In genomic region chr11:68469122-68469521, GRCh38 we compare ENCODE assay signal across 13 cellular contexts. TPM values are rescaled to one million over a fixed set of nuclear protein-coding genes. Genes with fewer than 3 reads are reported as not detected.
A peak's percentile ranks its signal among the peaks of the same experiment; 100 is the strongest.
DNase-seq lines count a peak whose midpoint lies in the region; ATAC-seq and TF ChIP-seq lines count a peak whose summit lies in the region.
"Had no signal": no experiment of that assay in that cellular context is flagged by ENCODE, and none has a peak within 500 bp of the region (broad histone marks: within the 10 kb centered on the region; RNA-seq: fewer than 3 reads in every experiment).

No MANE protein-coding gene starts in this region.

- no peaks in the 10 kb centered on the region; the same call in 1 of the 2 replicates for H3K9me3 ChIP-seq in OCI-LY7 (ENCODE audit: low read length)
- no peaks in the 10 kb centered on the region for H3K9me3 ChIP-seq in gastroesophageal sphincter
- no peaks in the 10 kb centered on the region for H3K9me3 ChIP-seq in psoas muscle
- H3K9me3 ChIP-seq: adrenal gland, spleen had no signal

- H2AFZ ChIP-seq in OCI-LY7 (ENCODE audit: low read length): no peak overlapping the region

- H3K4me3 Mint-ChIP-seq in activated T-cell treated with anti-CD3 and anti-CD28 coated beads, Interleukin-2, amount 50 U/mL, for 24 hours: no peak overlapping the region
- H3K4me3 Mint-ChIP-seq in endothelial cell (ENCODE audit: unreplicated experiment): no peak overlapping the region

- H3K4me2 ChIP-seq in OCI-LY7 (ENCODE audit: low read length): peak overlapping the region; percentile 52

- TF ChIP-seq EP300 in gastroesophageal sphincter (IDR thresholded peaks at IDR 0.05): no peak

- no peak for DNase-seq in activated T-cell treated with anti-CD3 and anti-CD28 coated beads, Interleukin-2, amount 50 U/mL, for 24 hours
- DNase-seq in activated T-cell treated with anti-CD3 and anti-CD28 coated beads, Interleukin-2, amount 50 U/mL, for 48 hours: no peak
- DNase-seq in OCI-LY7 (ENCODE audit: low spot score) (no peak), psoas muscle (no peak), DMS53 treated with DMSO at 0.1 percent for 48 hours (lab: John Stamatoyannopoulos, UW; ENCODE audit: unreplicated experiment) (no peak), endothelial cell (ENCODE audit: low spot score) (no peak), NCI-H748 treated with DMSO at 0.1 percent for 48 hours (lab: John Stamatoyannopoulos, UW) (no peak)
- DNase-seq: GDM1, hypothalamus, NCI-H526, spleen had no signal

- H3K27me3 ChIP-seq in gastroesophageal sphincter (no peaks in the 10 kb centered on the region), psoas muscle (ENCODE audit: insufficient read depth in 3 of 3, low read length in 2 of 3) (no peaks in the 10 kb centered on the region)
- H3K27me3 ChIP-seq: adrenal gland, spleen had no signal

- peaks cover 42% of the 10 kb centered on the region for H4K20me1 ChIP-seq in OCI-LY7 (ENCODE audit: insufficient read depth, low read length)

- H3K4me3 ChIP-seq in OCI-LY7 (ENCODE audit: low read depth, low read length, poor library complexity, severe bottlenecking) (no peak overlapping the region), gastroesophageal sphincter (no peak overlapping the region), psoas muscle (peak overlapping the region; percentile 15)
- H3K4me3 ChIP-seq: adrenal gland had no signal

- H3K27ac Mint-ChIP-seq in activated T-cell treated with anti-CD3 and anti-CD28 coated beads, Interleukin-2, amount 50 U/mL, for 24 hours: peak overlapping the region; percentile 94
- H3K27ac Mint-ChIP-seq in endothelial cell (ENCODE audit: unreplicated experiment): no peak overlapping the region

- peaks cover 93% of the 10 kb centered on the region for H3K4me1 Mint-ChIP-seq in activated T-cell treated with anti-CD3 and anti-CD28 coated beads, Interleukin-2, amount 50 U/mL, for 24 hours (ENCODE audit: low read depth)
- H3K4me1 Mint-ChIP-seq in endothelial cell (ENCODE audit: unreplicated experiment): peaks cover 65% of the 10 kb centered on the region

- H3K9me2 ChIP-seq in OCI-LY7 (ENCODE audit: insufficient read depth, low read length): no peaks in the 10 kb centered on the region

- intact Hi-C loops in OCI-LY7 (cut with micrococcal nuclease; ENCODE audit: unreplicated experiment): no loop called here
- intact Hi-C loops in psoas muscle (cut with DNase I): loop anchor here (5.0 to 10.0 kb wide), 3 partner anchors 56 to 108 kb away; no protein-coding TSS in a partner anchor

- 8% methylated on average over 2 of the region's 2 CpGs; no CpG with 5 or more reads in 1 of the 2 donors for WGBS in gastroesophageal sphincter (ENCODE audit: low coverage in 1 of 2), 2 donors
- 22 to 43% (median 26%) methylated on average over 2 of the region's 2 CpGs for WGBS in psoas muscle, 3 donors

- peak; percentile 40 for ATAC-seq in gastroesophageal sphincter
- no peak for ATAC-seq in psoas muscle

- TF ChIP-seq POLR2A in gastroesophageal sphincter (IDR thresholded peaks at IDR 0.05): no peak

- H3K36me3 ChIP-seq in OCI-LY7 (ENCODE audit: insufficient read depth, low read length) (peaks cover 88% of the 10 kb centered on the region), gastroesophageal sphincter (peaks cover 0 to 8% of the 10 kb centered on the region in 2 donors), psoas muscle (ENCODE audit: insufficient read depth in 1 of 2, low read depth in 1 of 2) (peaks cover 0 to 3% of the 10 kb centered on the region in 2 donors)
- H3K36me3 ChIP-seq: adrenal gland had no signal

- BruUV-seq in OCI-LY7 (replicated peaks; lab: Mats Ljungman, UMichigan): no TSS peak

- CTCF ChIA-PET in OCI-LY7 (lab: Charles Lee; ENCODE audit: unreplicated experiment): no interaction called here

- H3K36me3 Mint-ChIP-seq in activated T-cell treated with anti-CD3 and anti-CD28 coated beads, Interleukin-2, amount 50 U/mL, for 24 hours (ENCODE audit: low read depth): peaks cover 77% of the 10 kb centered on the region
- H3K36me3 Mint-ChIP-seq in endothelial cell (ENCODE audit: low read depth, unreplicated experiment): peaks cover 32% of the 10 kb centered on the region

- no peaks in the 10 kb centered on the region for H3K27me3 Mint-ChIP-seq in activated T-cell treated with anti-CD3 and anti-CD28 coated beads, Interleukin-2, amount 50 U/mL, for 24 hours
- H3K27me3 Mint-ChIP-seq in endothelial cell (ENCODE audit: unreplicated experiment): peaks cover 5% of the 10 kb centered on the region

- H3K27ac ChIP-seq in OCI-LY7 (ENCODE audit: low read depth, low read length, poor library complexity, severe bottlenecking) (no peak overlapping the region), gastroesophageal sphincter (peak overlapping the region in 1 of 4 donors; percentile 12), psoas muscle (peak overlapping the region; percentile 19)

- no peaks in the 10 kb centered on the region for H3K9me3 Mint-ChIP-seq in activated T-cell treated with anti-CD3 and anti-CD28 coated beads, Interleukin-2, amount 50 U/mL, for 24 hours
- H3K9me3 Mint-ChIP-seq in endothelial cell (ENCODE audit: unreplicated experiment): no peaks in the 10 kb centered on the region

- POLR2A ChIA-PET in OCI-LY7 (lab: Charles Lee): interaction anchor here (0.7 to 1.3 kb wide), 3 partner anchors 28 to 191 kb away, joined by 3 to 6 read pairs (median 3); no protein-coding TSS in a partner anchor

- peaks cover 100% of the 10 kb centered on the region for H3K79me2 ChIP-seq in OCI-LY7 (ENCODE audit: insufficient read depth, low read depth, low read length)

- TF ChIP-seq CTCF in OCI-LY7 (conservative IDR thresholded peaks at IDR 0.05; ENCODE audit: low read length): no peak
- no peak for TF ChIP-seq CTCF in gastroesophageal sphincter (IDR thresholded peaks at IDR 0.05)
- TF ChIP-seq CTCF in psoas muscle (IDR thresholded peaks at IDR 0.05): no peak
- TF ChIP-seq CTCF in endothelial cell (IDR thresholded peaks at IDR 0.05; ENCODE audit: unreplicated experiment): no peak

- H3K4me1 ChIP-seq in OCI-LY7 (ENCODE audit: insufficient read depth, low read length, poor library complexity, severe bottlenecking) (peaks cover 39% of the 10 kb centered on the region), gastroesophageal sphincter (peaks cover 12 to 100% (median 41%) of the 10 kb centered on the region in 3 donors), psoas muscle (peaks cover 92% of the 10 kb centered on the region)

RNA-seq across cellular contexts. Expression of gene PPP6R3, which starts 8.6 kb away (rescaled TPM):
- 151 and 166 TPM in 2 replicates for total RNA-seq in OCI-LY7 (2014; rRNA removed; shearing (Covaris generic))
- total RNA-seq in OCI-LY7 (2022) (122 and 132 TPM in 2 replicates), gastroesophageal sphincter (100 to 1,000 TPM; 128 to 164 (median 144) TPM), psoas muscle (100 to 1,000 TPM in 1 of 4 donors, 10 to 100 TPM in 3; 58.8 to 102 (median 70.2) TPM), endothelial cell (ENCODE audit: unreplicated experiment) (115 TPM)
- polyA plus RNA-seq in psoas muscle: 10 to 100 TPM; 19.7 to 43.2 (median 26.8) TPM
